Comparison of ENCODE assay signal across 1 cellular context in the genomic region with DNA sequence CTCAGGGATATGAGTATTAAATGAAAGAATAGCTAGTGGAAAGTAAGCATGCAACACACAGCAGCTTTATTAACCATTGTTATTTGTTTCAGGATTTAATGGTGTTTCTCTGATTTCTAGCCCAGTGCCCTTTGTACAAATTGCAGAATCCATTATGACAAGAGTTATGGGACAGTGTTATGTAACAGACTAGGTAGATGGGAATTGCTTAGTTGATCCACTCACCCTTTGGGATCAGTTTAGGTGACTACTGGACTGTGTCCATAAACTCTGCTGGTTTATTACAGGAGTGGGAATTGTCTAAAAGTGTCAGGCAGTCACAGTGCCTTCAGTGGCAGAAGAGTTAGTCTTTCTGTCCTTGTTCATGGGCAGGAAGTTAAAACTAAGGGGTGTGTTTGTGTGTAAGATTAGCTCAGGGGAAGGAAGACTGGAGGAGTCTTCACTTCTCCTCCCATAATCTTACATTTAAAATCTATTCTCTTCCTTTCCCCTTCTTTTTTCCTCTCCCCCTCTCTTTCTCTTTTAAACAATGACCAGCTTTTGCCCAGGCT.
TF ChIP-seq lines count a peak whose summit lies in the region.

No MANE protein-coding gene starts in this region.

TF ChIP-seq in liver, 16 proteins besides CTCF, POLR2A, EP300 and RAD21 (continued from another document):
- TF ChIP-seq, protein P1, sequence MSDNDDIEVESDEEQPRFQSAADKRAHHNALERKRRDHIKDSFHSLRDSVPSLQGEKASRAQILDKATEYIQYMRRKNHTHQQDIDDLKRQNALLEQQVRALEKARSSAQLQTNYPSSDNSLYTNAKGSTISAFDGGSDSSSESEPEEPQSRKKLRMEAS (IDR thresholded peaks at IDR 0.05): peak; percentile 68
